In genomic region chr1:109298666-109299086, GRCh38 we compare ENCODE assay signal across 11 cellular contexts. TPM values are rescaled to one million over a fixed set of nuclear protein-coding genes. Genes with fewer than 3 reads are reported as not detected.
DNase-seq lines count a peak whose midpoint lies in the region; ATAC-seq, FAIRE-seq and TF ChIP-seq lines count a peak whose summit lies in the region.
"Had no signal": no experiment of that assay in that cellular context is flagged by ENCODE, and none has a peak within 500 bp of the region (broad histone marks: within the 10 kb centered on the region; RNA-seq: fewer than 3 reads in every experiment).

No MANE protein-coding gene starts in this region.

- H3K9me3 ChIP-seq in HEK293 (ENCODE audit: control insufficient read depth, insufficient read depth, low read depth, low read length), result no peaks in the 10 kb centered on the region
- H3K9me3 ChIP-seq in astrocyte (ENCODE audit: insufficient read depth, low read depth, low read length), result no peaks in the 10 kb centered on the region
- no peaks in the 10 kb centered on the region for H3K9me3 ChIP-seq in smooth muscle cell (replicated peaks; ENCODE audit: low read depth)
- no peaks in the 10 kb centered on the region for H3K9me3 ChIP-seq in vagina
- H3K9me3 ChIP-seq: colonic mucosa had no signal

- H3K4me2 ChIP-seq in astrocyte (ENCODE audit: low read length), result peak overlapping the region; percentile 72
- H3K4me2 ChIP-seq in smooth muscle cell, result peak overlapping the region; percentile 40

- no peaks in the 10 kb centered on the region for H3K9me3 Mint-ChIP-seq in astrocyte (ENCODE audit: unreplicated experiment)
- H3K9me3 Mint-ChIP-seq: T-helper 1 cell treated with Interleukin-12 subunit alpha and Interleukin-12 subunit beta and Interleukin-4 antibody, amounts not matched to agents 30 μg/mL and 1 μg/mL, for 36 hours had no signal

- H3F3A ChIP-seq in smooth muscle cell (ENCODE audit: low read depth), result peaks cover 4% of the 10 kb centered on the region

- POLR2A ChIA-PET in HEK293 (lab: Yijun Ruan, JAX), result interaction anchor here (0.6 kb wide), 1 partner anchor 15 kb away, joined by 4 read pairs; no protein-coding TSS in a partner anchor

- H3K4me1 ChIP-seq in HEK293 (ENCODE audit: control insufficient read depth, insufficient read depth, low read length) (no peaks in the 10 kb centered on the region), astrocyte (ENCODE audit: insufficient read depth, low read length) (peaks cover 29% of the 10 kb centered on the region), smooth muscle cell (ENCODE audit: low read depth) (no peaks in the 10 kb centered on the region), vagina (peaks cover 14% of the 10 kb centered on the region)
- H3K4me1 ChIP-seq: colonic mucosa had no signal

- H3K27me3 ChIP-seq in astrocyte (ENCODE audit: insufficient read depth, low read length) (no peaks in the 10 kb centered on the region), smooth muscle cell (ENCODE audit: low read depth) (no peaks in the 10 kb centered on the region), vagina (no peaks in the 10 kb centered on the region)
- H3K27me3 ChIP-seq: colonic mucosa had no signal

- no peak for ATAC-seq in GM19328 (IDR thresholded peaks at IDR 0.05; ENCODE audit: unreplicated experiment)

- CTCF ChIA-PET in HEK293 (lab: Yijun Ruan, JAX), result no interaction called here

- intact Hi-C loops in vagina (cut with DNase I), result no loop called here

- H3K4me3 ChIP-seq in HEK293 (ENCODE audit: low read depth, low read length) (no peak overlapping the region), astrocyte (ENCODE audit: insufficient read depth, low read depth, low read length) (no peak overlapping the region), smooth muscle cell (no peak overlapping the region), vagina (no peak overlapping the region)
- H3K4me3 ChIP-seq: colonic mucosa had no signal

- WGBS in smooth muscle cell (ENCODE audit: low lambda C conversion rate), result 12% methylated on average over 5 of the region's 5 CpGs

- peak overlapping the region; percentile 95 for H3K27ac Mint-ChIP-seq in astrocyte (ENCODE audit: unreplicated experiment)
- H3K27ac Mint-ChIP-seq: T-helper 1 cell treated with Interleukin-12 subunit alpha and Interleukin-12 subunit beta and Interleukin-4 antibody, amounts not matched to agents 30 μg/mL and 1 μg/mL, for 36 hours had no signal

- H3K4me3 Mint-ChIP-seq in astrocyte (ENCODE audit: unreplicated experiment), result peak overlapping the region; percentile 62
- H3K4me3 Mint-ChIP-seq: T-helper 1 cell treated with Interleukin-12 subunit alpha and Interleukin-12 subunit beta and Interleukin-4 antibody, amounts not matched to agents 30 μg/mL and 1 μg/mL, for 36 hours had no signal

- H4K20me1 ChIP-seq in astrocyte (ENCODE audit: insufficient read depth, low read length) (no peaks in the 10 kb centered on the region), smooth muscle cell (ENCODE audit: low read depth) (no peaks in the 10 kb centered on the region)

- H3K27ac ChIP-seq in HEK293 (ENCODE audit: extremely low read depth, low read depth, low read length) (no peak overlapping the region), astrocyte (ENCODE audit: low read depth, low read length) (peak overlapping the region; percentile 83), smooth muscle cell (ENCODE audit: low read depth) (peak overlapping the region; percentile 71), vagina (no peak overlapping the region)
- H3K27ac ChIP-seq: colonic mucosa had no signal

- no peaks in the 10 kb centered on the region for H3K27me3 Mint-ChIP-seq in astrocyte (ENCODE audit: low read depth, unreplicated experiment)

- FAIRE-seq in astrocyte (lab: Jason Lieb, UNC), result peak; percentile 45

- peaks cover 31% of the 10 kb centered on the region for H3K4me1 Mint-ChIP-seq in astrocyte (ENCODE audit: low read depth, unreplicated experiment)

- H3K79me2 ChIP-seq in astrocyte (ENCODE audit: insufficient read depth, low read length), result no peaks in the 10 kb centered on the region
- H3K79me2 ChIP-seq in smooth muscle cell (ENCODE audit: low read depth), result no peaks in the 10 kb centered on the region

- peak overlapping the region; percentile 55 for H2AFZ ChIP-seq in astrocyte (ENCODE audit: low read depth, low read length)
- H2AFZ ChIP-seq in smooth muscle cell (ENCODE audit: low read depth), result no peak overlapping the region

- DNase-seq in astrocyte (ENCODE audit: low read depth) (no peak), iris pigment epithelial cell (ENCODE audit: low read depth) (peak; percentile 61), smooth muscle cell (lab: John Stamatoyannopoulos, UW; ENCODE audit: unreplicated experiment) (no peak), vagina (ENCODE audit: extremely low spot score in 2 of 2) (no peak), T-helper 9 cell (no peak), SIG-M5 (lab: John Stamatoyannopoulos, UW) (no peak)
- DNase-seq: colonic mucosa had no signal

- H3K9ac ChIP-seq in astrocyte (ENCODE audit: low read length) (peak overlapping the region; percentile 57), smooth muscle cell (ENCODE audit: low read depth) (peak overlapping the region; percentile 30)

- TF ChIP-seq POLR2A in vagina (IDR thresholded peaks at IDR 0.05), result no peak

- H3K36me3 Mint-ChIP-seq in astrocyte (ENCODE audit: low read depth, unreplicated experiment), result peaks cover 1% of the 10 kb centered on the region

- no peak for TF ChIP-seq CTCF in HEK293 (tag by site-specific recombination; IDR thresholded peaks at IDR 0.05)
- no peak for TF ChIP-seq CTCF in astrocyte (IDR thresholded peaks at IDR 0.05; ENCODE audit: insufficient read depth, low read depth, low read length)
- TF ChIP-seq CTCF in smooth muscle cell (IDR thresholded peaks at IDR 0.05; ENCODE audit: borderline replicate concordance, insufficient read depth, poor library complexity, severe bottlenecking), result no peak
- no peak for TF ChIP-seq CTCF in vagina (IDR thresholded peaks at IDR 0.05)

- H3K36me3 ChIP-seq in HEK293 (ENCODE audit: control insufficient read depth in 2 of 2, insufficient read depth in 1 of 2, low read length in 2 of 2) (no peaks in the 10 kb centered on the region), astrocyte (ENCODE audit: insufficient read depth, low read length) (no peaks in the 10 kb centered on the region), smooth muscle cell (ENCODE audit: low read depth) (no peaks in the 10 kb centered on the region), vagina (no peaks in the 10 kb centered on the region)
- H3K36me3 ChIP-seq: colonic mucosa had no signal

TF ChIP-seq in HEK293, 187 proteins besides CTCF, POLR2A, EP300 and RAD21 (continues in another document):
- TF ChIP-seq ZNF335 (tag by site-specific recombination; conservative IDR thresholded peaks at IDR 0.05) (peak; percentile 28; the same call in 1 of the 2 replicates), EGR2 (tag by site-specific recombination; IDR thresholded peaks at IDR 0.05; ENCODE audit: low read depth) (peak; percentile 42; the same call in 1 of the 2 replicates), SETDB1 (IDR thresholded peaks at IDR 0.05; ENCODE audit: insufficient read length, low read length) (no peak), ZNF692 (tag by site-specific recombination; IDR thresholded peaks at IDR 0.05) (0 out of 2 replicates have a peak, but pooled peaks have one; percentile 20), ZFHX2 (tag by site-specific recombination; conservative IDR thresholded peaks at IDR 0.05) (peak; percentile 77)
- TF ChIP-seq, protein P1, sequence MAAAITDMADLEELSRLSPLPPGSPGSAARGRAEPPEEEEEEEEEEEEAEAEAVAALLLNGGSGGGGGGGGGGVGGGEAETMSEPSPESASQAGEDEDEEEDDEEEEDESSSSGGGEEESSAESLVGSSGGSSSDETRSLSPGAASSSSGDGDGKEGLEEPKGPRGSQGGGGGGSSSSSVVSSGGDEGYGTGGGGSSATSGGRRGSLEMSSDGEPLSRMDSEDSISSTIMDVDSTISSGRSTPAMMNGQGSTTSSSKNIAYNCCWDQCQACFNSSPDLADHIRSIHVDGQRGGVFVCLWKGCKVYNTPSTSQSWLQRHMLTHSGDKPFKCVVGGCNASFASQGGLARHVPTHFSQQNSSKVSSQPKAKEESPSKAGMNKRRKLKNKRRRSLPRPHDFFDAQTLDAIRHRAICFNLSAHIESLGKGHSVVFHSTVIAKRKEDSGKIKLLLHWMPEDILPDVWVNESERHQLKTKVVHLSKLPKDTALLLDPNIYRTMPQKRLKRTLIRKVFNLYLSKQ (tag by site-specific recombination; IDR thresholded peaks at IDR 0.05; ENCODE audit: borderline replicate concordance), result no peak

RNA-seq across cellular contexts. Expression of gene MYBPHL, which starts 8.1 kb away (rescaled TPM):
- total RNA-seq in astrocyte (not detected in 2 replicates), smooth muscle cell (not detected in 2 replicates), vagina (not detected)
- polyA plus RNA-seq in smooth muscle cell, result not detected in 2 replicates
- total RNA-seq: colonic mucosa, ureter had no signal

RNA-seq across cellular contexts. Expression of gene PSRC1, which starts 15.7 kb away (rescaled TPM):
- total RNA-seq in astrocyte, result 4.5 and 7.7 TPM in 2 replicates
- total RNA-seq in smooth muscle cell, result 5.5 and 5.7 TPM in 2 replicates
- polyA plus RNA-seq in smooth muscle cell, result 9.0 and 10.8 TPM in 2 replicates
- 5.4 TPM for total RNA-seq in vagina

RNA-seq across cellular contexts. Expression of gene CELSR2, which starts 49.3 kb away (rescaled TPM):
- total RNA-seq in astrocyte (8.5 and 10.0 TPM in 2 replicates), smooth muscle cell (2.9 and 3.6 TPM in 2 replicates), vagina (38.5 TPM)
- 1.8 and 5.1 TPM in 2 replicates for polyA plus RNA-seq in smooth muscle cell

Comparison
In these comparisons a context has a peak if more than half of its experiments do, and no peak if none do; other contexts are left out.
1. H3K27ac ChIP-seq: peak in astrocyte (single experiment) and smooth muscle cell (single experiment); none in HEK293 (single experiment) and vagina (single experiment).